In genomic region chr16:28937222-28937876, GRCh38 we compare ENCODE assay signal across 11 cellular contexts. TPM values are rescaled to one million over a fixed set of nuclear protein-coding genes. Genes with fewer than 3 reads are reported as not detected.
"Had no signal": no experiment of that assay in that cellular context is flagged by ENCODE, and none has a peak within 500 bp of the region (broad histone marks: within the 10 kb centered on the region; RNA-seq: fewer than 3 reads in every experiment).

No MANE protein-coding gene starts in this region.

- H3K27ac Mint-ChIP-seq: activated T-cell treated with anti-CD3 and anti-CD28 coated beads, Interleukin-2, amount 50 U/mL, for 24 hours had no signal

- H3K9me3 Mint-ChIP-seq: activated naive CD4-positive, alpha-beta T cell treated with anti-CD3 and anti-CD28 coated beads, Interleukin-2, amount 10 ng/mL, durations not matched to agents 7 days and 5 days; activated T-cell treated with anti-CD3 and anti-CD28 coated beads, Interleukin-2, amount 50 U/mL, for 24 hours had no signal

- H3K9ac ChIP-seq: parathyroid adenoma had no signal

- H3K27me3 Mint-ChIP-seq: activated T-cell treated with anti-CD3 and anti-CD28 coated beads, Interleukin-2, amount 50 U/mL, for 24 hours had no signal

- H3K9me3 ChIP-seq: adrenal gland, gastroesophageal sphincter, tibial nerve, uterus had no signal

- H3K4me1 ChIP-seq: adrenal gland, parathyroid adenoma, uterus had no signal

- H3K36me3 ChIP-seq: adrenal gland, cardiac muscle cell, gastroesophageal sphincter, tibial nerve, uterus had no signal

- H3K27ac ChIP-seq: adrenal gland, cardiac muscle cell, dorsolateral prefrontal cortex, gastroesophageal sphincter, parathyroid adenoma, tibial nerve, uterus had no signal

- H3K27me3 ChIP-seq: adrenal gland, cardiac muscle cell, tibial nerve, uterus had no signal

- H3K36me3 Mint-ChIP-seq: activated naive CD4-positive, alpha-beta T cell treated with anti-CD3 and anti-CD28 coated beads, Interleukin-2, amount 10 ng/mL, durations not matched to agents 7 days and 5 days had no signal

- H3K4me3 ChIP-seq: cardiac muscle cell, uterus had no signal

- H3K79me2 ChIP-seq: parathyroid adenoma had no signal

RNA-seq across cellular contexts. Expression of gene CD19, which starts 5.6 kb away (rescaled TPM):
- total RNA-seq: gastroesophageal sphincter, left lobe of liver had no signal
- polyA plus RNA-seq: cardiac muscle cell, keratinocyte had no signal
